Comparison of ENCODE assay signal across 8 cellular contexts in the genomic region with DNA sequence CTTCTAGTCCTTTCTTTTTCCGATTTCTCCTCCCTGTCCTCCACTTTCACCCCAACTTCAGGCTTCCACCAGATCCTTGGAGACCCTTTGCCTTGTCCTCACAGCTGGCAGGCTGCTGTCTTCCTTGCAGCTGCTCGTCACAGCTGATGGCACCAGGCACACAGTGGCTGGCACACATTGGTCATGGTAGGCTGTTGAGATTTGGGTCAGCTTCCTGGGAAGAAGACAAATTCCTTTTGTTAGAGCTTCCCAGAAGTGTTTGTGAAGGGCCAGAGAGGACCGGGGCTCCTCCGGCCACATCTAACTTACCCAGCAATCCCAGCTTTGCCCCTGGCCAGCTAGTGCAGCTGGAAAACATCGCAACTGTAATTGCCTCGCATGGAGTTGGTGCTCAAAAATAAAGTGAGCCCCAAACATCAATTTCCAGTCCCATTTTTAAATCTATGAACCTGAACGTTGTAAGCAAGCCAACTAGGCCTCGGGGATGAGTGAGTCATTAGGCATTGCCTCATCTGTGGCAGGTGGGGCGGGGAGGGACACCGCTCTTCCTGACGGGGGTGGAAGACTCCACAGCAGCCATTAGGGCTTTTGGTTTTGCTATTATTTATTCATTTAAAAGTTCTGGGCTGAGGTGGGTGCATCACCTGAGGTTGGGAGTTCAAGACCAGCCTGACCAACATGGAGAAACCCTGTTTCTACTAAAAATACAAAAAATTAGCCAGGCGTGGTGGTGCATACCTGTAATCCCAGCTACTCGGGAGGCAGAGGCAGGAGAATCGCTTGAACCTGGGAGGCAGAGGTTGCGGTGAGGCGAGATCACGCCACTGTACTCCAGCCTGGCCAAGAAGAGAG. TPM values are rescaled to one million over a fixed set of nuclear protein-coding genes. Genes with fewer than 3 reads are reported as not detected.
A peak's percentile ranks its signal among the peaks of the same experiment; 100 is the strongest.
DNase-seq lines count a peak whose midpoint lies in the region; ATAC-seq and TF ChIP-seq lines count a peak whose summit lies in the region.

No MANE protein-coding gene starts in this region.

- intact Hi-C loops in posterior vena cava (cut with DNase I), result no loop called here

- H3K4me3 ChIP-seq in Peyer's patch, result no peak overlapping the region

- POLR2A ChIA-PET in HEK293T (lab: Yijun Ruan, JAX), result interaction anchor here (0.7 to 1.1 kb wide), 2 partner anchors 151 to 1760 kb away, joined by 3 read pairs; a partner anchor contains a TSS

- DNase-seq in DMS79 treated with DMSO at 0.1 percent for 48 hours (lab: John Stamatoyannopoulos, UW) (peak; percentile 95), Peyer's patch (peak in 1 of 3 donors; percentile 52), fibroblast of the conjunctiva (ENCODE audit: low read depth) (peak; percentile 67), posterior vena cava (ENCODE audit: low spot score) (peak; percentile 85), HEK293T (ENCODE audit: extremely low spot score) (no peak), UCSD-AML1 (lab: John Stamatoyannopoulos, UW; ENCODE audit: unreplicated experiment) (no peak)

- no peaks in the 10 kb centered on the region for H3K27me3 ChIP-seq in Peyer's patch

- no peak for ATAC-seq in GM21447 (IDR thresholded peaks at IDR 0.05; ENCODE audit: unreplicated experiment)
- ATAC-seq in GM19397 (IDR thresholded peaks at IDR 0.05; ENCODE audit: unreplicated experiment), result no peak

- no peak for TF ChIP-seq POLR2A in Peyer's patch (IDR thresholded peaks at IDR 0.05)

- no peak for TF ChIP-seq CTCF in Peyer's patch (IDR thresholded peaks at IDR 0.05)

- H3K4me1 ChIP-seq in Peyer's patch, result no peaks in the 10 kb centered on the region

- H3K9me3 ChIP-seq in Peyer's patch, result peaks cover 0 to 9% (median 3%) of the 10 kb centered on the region in 4 donors

- CTCF ChIA-PET in HEK293T (lab: Yijun Ruan, JAX), result interaction anchor here (0.6 kb wide), 1 partner anchor 181 kb away, joined by 7 read pairs; no protein-coding TSS in a partner anchor

- peak overlapping the region in 3 of 4 donors; percentile 57 to 80 (median 71) for H3K27ac ChIP-seq in Peyer's patch

- no peaks in the 10 kb centered on the region for H3K36me3 ChIP-seq in Peyer's patch

TF ChIP-seq in HEK293T, 16 proteins besides CTCF, POLR2A, EP300 and RAD21:
- TF ChIP-seq LEF1 (IDR thresholded peaks at IDR 0.05; ENCODE audit: borderline replicate concordance), result no peak
- TF ChIP-seq SUZ12 (IDR thresholded peaks at IDR 0.05), result no peak
- no peak for TF ChIP-seq FOXM1 (IDR thresholded peaks at IDR 0.05; ENCODE audit: borderline replicate concordance)
- no peak for TF ChIP-seq CTBP1 (IDR thresholded peaks at IDR 0.05; ENCODE audit: borderline replicate concordance)
- TF ChIP-seq HDGF (IDR thresholded peaks at IDR 0.05; ENCODE audit: borderline replicate concordance), result no peak
- no peak for TF ChIP-seq NFRKB (IDR thresholded peaks at IDR 0.05)
- no peak for TF ChIP-seq ARNT (IDR thresholded peaks at IDR 0.05)
- TF ChIP-seq ELF4 (IDR thresholded peaks at IDR 0.05), result no peak
- TF ChIP-seq, protein P1, sequence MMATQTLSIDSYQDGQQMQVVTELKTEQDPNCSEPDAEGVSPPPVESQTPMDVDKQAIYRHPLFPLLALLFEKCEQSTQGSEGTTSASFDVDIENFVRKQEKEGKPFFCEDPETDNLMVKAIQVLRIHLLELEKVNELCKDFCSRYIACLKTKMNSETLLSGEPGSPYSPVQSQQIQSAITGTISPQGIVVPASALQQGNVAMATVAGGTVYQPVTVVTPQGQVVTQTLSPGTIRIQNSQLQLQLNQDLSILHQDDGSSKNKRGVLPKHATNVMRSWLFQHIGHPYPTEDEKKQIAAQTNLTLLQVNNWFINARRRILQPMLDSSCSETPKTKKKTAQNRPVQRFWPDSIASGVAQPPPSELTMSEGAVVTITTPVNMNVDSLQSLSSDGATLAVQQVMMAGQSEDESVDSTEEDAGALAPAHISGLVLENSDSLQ (IDR thresholded peaks at IDR 0.05), result no peak
- TF ChIP-seq ZNF384 (IDR thresholded peaks at IDR 0.05), result no peak
TF ChIP-seq in HEK293T: peak in this region for 0.

RNA-seq across cellular contexts. Expression of a gene that starts 12.4 kb away (rescaled TPM):
- total RNA-seq in Peyer's patch (not detected), posterior vena cava (not detected)

RNA-seq across cellular contexts. Expression of a gene that starts 23.3 kb away (rescaled TPM):
- not detected for total RNA-seq in Peyer's patch
- 1 to 10 TPM in 1 of 2 donors, under 1 TPM in 1; 0.79 to 6.7 TPM for total RNA-seq in posterior vena cava

Comparison
In these comparisons a context has a peak if more than half of its experiments do, and no peak if none do; other contexts are left out.
1. DNase-seq: peak in DMS79 treated with DMSO at 0.1 percent for 48 hours (single experiment), fibroblast of the conjunctiva (single experiment) and posterior vena cava (single experiment); none in HEK293T (single experiment) and UCSD-AML1 (single experiment).